8 cellular contexts compared by ENCODE assay signal in genomic region chr9:121268598-121269029, GRCh38. TPM values are rescaled to one million over a fixed set of nuclear protein-coding genes. Genes with fewer than 3 reads are reported as not detected.
DNase-seq lines count a peak whose midpoint lies in the region; ATAC-seq and TF ChIP-seq lines count a peak whose summit lies in the region.

No MANE protein-coding gene starts in this region.

- peak; percentile 3 for ATAC-seq in Right ventricle myocardium inferior
- peak; percentile 69 for ATAC-seq in memory B cell (ENCODE audit: low read depth)

- peak overlapping the region; percentile 76 for H3K4me3 ChIP-seq in MM.1S (ENCODE audit: low read length)
- H3K4me3 ChIP-seq in urinary bladder (ENCODE audit: low read depth, low read length) = peak overlapping the region; percentile 68

- peak overlapping the region; percentile 82 for H3K4me3 Mint-ChIP-seq in memory B cell

- peaks cover 4% of the 10 kb centered on the region for H3K36me3 Mint-ChIP-seq in memory B cell

- H3K27ac ChIP-seq in MM.1S (ENCODE audit: low read length) (no peak overlapping the region), caudate nucleus (ENCODE audit: low read depth, low read length) (peak overlapping the region; percentile 79), urinary bladder (ENCODE audit: low read depth) (peak overlapping the region; percentile 77)

- no peaks in the 10 kb centered on the region for H3K9me2 ChIP-seq in MM.1S (replicated peaks; ENCODE audit: insufficient read depth, low read length)

- TF ChIP-seq CTCF in MM.1S (IDR thresholded peaks at IDR 0.05; ENCODE audit: low read length) = no peak

- peak overlapping the region; percentile 86 for H2AFZ ChIP-seq in MM.1S (ENCODE audit: low read length)

- H3K9ac ChIP-seq in MM.1S (ENCODE audit: low read length) = no peak overlapping the region

- H3K27ac Mint-ChIP-seq in memory B cell = no peak overlapping the region

- H3K9me3 ChIP-seq in MM.1S (replicated peaks; ENCODE audit: insufficient read depth, low read length) = no peaks in the 10 kb centered on the region

- no peaks in the 10 kb centered on the region for H3K27me3 ChIP-seq in MM.1S (replicated peaks; ENCODE audit: insufficient read depth, low read length)

- no peaks in the 10 kb centered on the region; the same call in 1 of the 2 replicates for H3K4me1 ChIP-seq in MM.1S (ENCODE audit: low read length)
- H3K4me1 ChIP-seq in urinary bladder (ENCODE audit: insufficient read depth) = no peaks in the 10 kb centered on the region

- 2% methylated on average over 5 of the region's 5 CpGs for whole genome bisulfite sequencing in urinary bladder

- peak overlapping the region; percentile 98 for H3K4me2 ChIP-seq in MM.1S (ENCODE audit: low read depth, low read length)

- H4K20me1 ChIP-seq in MM.1S (ENCODE audit: insufficient read depth, low read length) = no peaks in the 10 kb centered on the region

- intact Hi-C loops in Right ventricle myocardium inferior (cut with DNase I) (loop anchor here (5.0 kb wide), 1 partner anchor 49 kb away; no protein-coding TSS in a partner anchor), cardiac septum (cut with DNase I) (no loop called here), posterior vena cava (cut with DNase I) (loop anchor here in 1 of 2 donors (5.0 kb wide), 2 partner anchors 34 to 41 kb away; no protein-coding TSS in a partner anchor)

- DNase-seq in Right ventricle myocardium inferior (ENCODE audit: missing footprints) = no peak
- DNase-seq in cardiac septum (ENCODE audit: low spot score) = no peak
- no peak for DNase-seq in MM.1S
- DNase-seq in caudate nucleus (lab: John Stamatoyannopoulos, UW) = peak in 2 of 61 donors; percentile 41 to 62
- no peak for DNase-seq in memory B cell (ENCODE audit: low spot score in 2 of 2)
- DNase-seq in posterior vena cava (ENCODE audit: low spot score) = no peak
- no peak for DNase-seq in SHP77 (lab: John Stamatoyannopoulos, UW)

- H3K27me3 Mint-ChIP-seq in memory B cell = no peaks in the 10 kb centered on the region

- H3F3A ChIP-seq in MM.1S (ENCODE audit: insufficient read depth, low read length) = no peaks in the 10 kb centered on the region

- no peaks in the 10 kb centered on the region for H3K9me3 Mint-ChIP-seq in memory B cell

- H3K79me2 ChIP-seq in MM.1S (ENCODE audit: low read length) = no peaks in the 10 kb centered on the region

- H3K4me1 Mint-ChIP-seq in memory B cell = peaks cover 27% of the 10 kb centered on the region

- H3K36me3 ChIP-seq in MM.1S (replicated peaks; ENCODE audit: insufficient read depth, low read length) (no peaks in the 10 kb centered on the region), urinary bladder (ENCODE audit: insufficient read depth) (no peaks in the 10 kb centered on the region)

RNA-seq across cellular contexts. Expression of gene GSN, which starts 0.7 kb away (rescaled TPM):
- total RNA-seq in Right ventricle myocardium inferior (966 TPM), cardiac septum (855 TPM), urinary bladder (405 TPM), posterior vena cava (1,000 to 10,000 TPM in 1 of 2 donors, 100 to 1,000 TPM in 1; 590 to 1,544 TPM)
- polyA plus RNA-seq in urinary bladder = 2,591 TPM
